In genomic region chr5:14006823-14007510, GRCh38 we compare ENCODE assay signal across 1 cellular context.
TF ChIP-seq lines count a peak whose summit lies in the region.

No MANE protein-coding gene starts in this region.

TF ChIP-seq in IMR-90, 13 proteins besides CTCF, POLR2A, EP300 and RAD21:
- TF ChIP-seq ELK1 (IDR thresholded peaks at IDR 0.05; ENCODE audit: borderline replicate concordance, low read depth, low read length) = no peak
- no peak for TF ChIP-seq RFX5 (IDR thresholded peaks at IDR 0.05; ENCODE audit: low read depth, low read length)
- TF ChIP-seq NFE2L2 (IDR thresholded peaks at IDR 0.05; ENCODE audit: low read depth, low read length) = no peak
- no peak for TF ChIP-seq FOS (IDR thresholded peaks at IDR 0.05; ENCODE audit: low read depth, low read length)
- TF ChIP-seq RCOR1 (IDR thresholded peaks at IDR 0.05; ENCODE audit: insufficient replicate concordance, low read length) = no peak
- no peak for TF ChIP-seq BHLHE40 (IDR thresholded peaks at IDR 0.05; ENCODE audit: low read depth, low read length)
- no peak for TF ChIP-seq SMC3 (IDR thresholded peaks at IDR 0.05; ENCODE audit: low read depth, low read length)
- no peak for TF ChIP-seq CEBPB (IDR thresholded peaks at IDR 0.05; ENCODE audit: low read depth, low read length)
- no peak for TF ChIP-seq MAZ (IDR thresholded peaks at IDR 0.05; ENCODE audit: borderline replicate concordance, low read depth, low read length)
- TF ChIP-seq CHD1 (IDR thresholded peaks at IDR 0.05; ENCODE audit: low read depth, low read length) = no peak
- no peak for TF ChIP-seq MAFK (IDR thresholded peaks at IDR 0.05; ENCODE audit: low read depth, low read length)
- no peak for TF ChIP-seq USF2 (IDR thresholded peaks at IDR 0.05; ENCODE audit: low read depth, low read length)
- no peak for TF ChIP-seq MXI1 (IDR thresholded peaks at IDR 0.05; ENCODE audit: borderline replicate concordance, low read depth, low read length)
